18 cellular contexts compared by ENCODE assay signal in genomic region chr21:17050646-17051045, GRCh38.
A peak's percentile ranks its signal among the peaks of the same experiment; 100 is the strongest.
DNase-seq lines count a peak whose midpoint lies in the region; ATAC-seq and TF ChIP-seq lines count a peak whose summit lies in the region.
"Had no signal": no experiment of that assay in that cellular context is flagged by ENCODE, and none has a peak within 500 bp of the region (broad histone marks: within the 10 kb centered on the region; RNA-seq: fewer than 3 reads in every experiment).

No MANE protein-coding gene starts in this region.

- H3K27ac ChIP-seq in osteoblast (ENCODE audit: low read depth, low read length) (no peak overlapping the region), vagina (peak overlapping the region; percentile 13), tibial artery (no peak overlapping the region)

- H3K4me1 ChIP-seq in osteoblast (ENCODE audit: insufficient read depth, low read length) (no peaks in the 10 kb centered on the region), vagina (peaks cover 18% of the 10 kb centered on the region), tibial artery (no peaks in the 10 kb centered on the region)

- DNase-seq in SK-MEL-5 (ENCODE audit: low read depth, low spot score) = peak; percentile 30
- DNase-seq in foreskin melanocyte = peak; percentile 59
- DNase-seq in osteoblast (ENCODE audit: insufficient read length, low spot score, missing footprints) = no peak
- DNase-seq in vagina (ENCODE audit: extremely low spot score in 2 of 2) = no peak
- no peak for DNase-seq in tibial artery
- DNase-seq in retina = no peak
- DNase-seq: HCEC 1CT, KG1, NCI-H1105, NCI-H146, NCI-H2029 treated with DMSO at 0.1 percent for 48 hours, NCI-H446 treated with DMSO at 0.1 percent for 48 hours, NCI-H526 treated with DMSO at 0.1 percent for 48 hours, PC-3, Right ventricle myocardium superior had no signal

- peak overlapping the region; percentile 42 for H2AFZ ChIP-seq in osteoblast (ENCODE audit: low read length)

- H3K9me3 ChIP-seq in osteoblast (ENCODE audit: low read depth, low read length) (no peaks in the 10 kb centered on the region), vagina (no peaks in the 10 kb centered on the region), tibial artery (no peaks in the 10 kb centered on the region)
- H3K9me3 ChIP-seq: BE2C had no signal

- no peaks in the 10 kb centered on the region for H3K79me2 ChIP-seq in osteoblast (ENCODE audit: insufficient read depth, low read length)

- no peaks in the 10 kb centered on the region for H4K20me1 ChIP-seq in osteoblast (ENCODE audit: insufficient read depth, low read length)

- no peak overlapping the region for H3K4me2 ChIP-seq in osteoblast (ENCODE audit: insufficient read depth, low read length)
- H3K4me2 ChIP-seq: GM23338 had no signal

- TF ChIP-seq CTCF in osteoblast (IDR thresholded peaks at IDR 0.05; ENCODE audit: extremely low read depth, low read depth, low read length) (no peak), vagina (IDR thresholded peaks at IDR 0.05) (no peak), tibial artery (IDR thresholded peaks at IDR 0.05) (no peak)

- no peak for ATAC-seq in HG02588 (IDR thresholded peaks at IDR 0.05; ENCODE audit: unreplicated experiment)
- ATAC-seq: PC-3 had no signal

- in situ Hi-C loops in SK-MEL-5 (cut with HindIII; ENCODE audit: low pct_unique_long_range_greater_than_20kb, low sequenced_read_pairs) = no loop called here

- no peaks in the 10 kb centered on the region for H3K27me3 ChIP-seq in osteoblast (ENCODE audit: insufficient read depth, low read length)
- H3K27me3 ChIP-seq in vagina = no peaks in the 10 kb centered on the region
- no peaks in the 10 kb centered on the region for H3K27me3 ChIP-seq in tibial artery
- H3K27me3 ChIP-seq: BE2C had no signal

- H3K36me3 ChIP-seq in osteoblast (ENCODE audit: insufficient read depth, low read length) (no peaks in the 10 kb centered on the region), vagina (no peaks in the 10 kb centered on the region), tibial artery (no peaks in the 10 kb centered on the region)
- H3K36me3 ChIP-seq: BE2C had no signal

- H3K4me3 ChIP-seq in osteoblast (ENCODE audit: insufficient read depth, low read length) (no peak overlapping the region), vagina (no peak overlapping the region), tibial artery (no peak overlapping the region)
- H3K4me3 ChIP-seq: GM23338 had no signal

- intact Hi-C loops in vagina (cut with DNase I) (no loop called here), tibial artery (cut with DNase I; ENCODE audit: low total_unique reads) (no loop called here)

- TF ChIP-seq POLR2A in vagina (IDR thresholded peaks at IDR 0.05) = no peak

Comparison
In these comparisons a context has a peak if more than half of its experiments do, and no peak if none do; other contexts are left out.
1. DNase-seq: peak in SK-MEL-5 (single experiment) and foreskin melanocyte (single experiment); none in osteoblast (single experiment), vagina (0 of 2), tibial artery (0 of 2) and retina (single experiment).